ENCODE assay signal across 12 cellular contexts in the genomic region with DNA sequence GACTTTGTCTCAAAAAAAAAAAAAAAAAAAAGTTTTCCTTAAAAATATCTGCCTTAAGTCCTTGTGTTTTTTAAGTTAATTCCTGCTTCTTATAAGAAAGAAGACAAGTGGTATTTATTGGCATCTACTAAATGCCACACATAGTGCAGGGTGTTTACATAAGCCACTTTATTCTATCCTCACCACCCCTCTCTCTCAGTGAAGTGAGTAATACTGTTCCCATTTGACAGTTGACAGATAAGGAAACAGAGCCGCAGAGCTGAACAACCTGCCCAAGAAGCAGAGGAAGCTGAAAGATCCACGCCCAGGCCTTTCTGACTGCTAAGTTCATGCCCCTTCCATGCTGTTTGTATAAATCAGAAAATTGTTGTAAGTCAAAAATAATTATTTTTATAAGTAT. TPM values are rescaled to one million over a fixed set of nuclear protein-coding genes. Genes with fewer than 3 reads are reported as not detected.
DNase-seq lines count a peak whose midpoint lies in the region; ATAC-seq, FAIRE-seq and TF ChIP-seq lines count a peak whose summit lies in the region.
"Had no signal": no experiment of that assay in that cellular context is flagged by ENCODE, and none has a peak within 500 bp of the region (broad histone marks: within the 10 kb centered on the region; RNA-seq: fewer than 3 reads in every experiment).

No MANE protein-coding gene starts in this region.

- TF ChIP-seq POLR2A in H54 (IDR thresholded peaks at IDR 0.05; ENCODE audit: low read depth, low read length), result no peak

- H3K27ac ChIP-seq in lower lobe of right lung, result peak overlapping the region; percentile 28
- H3K27ac ChIP-seq: C4-2B had no signal

- H3K4me1 ChIP-seq in lower lobe of right lung, result peaks cover 24% of the 10 kb centered on the region

- no peaks in the 10 kb centered on the region for H3K9me3 ChIP-seq in lower lobe of right lung
- H3K9me3 ChIP-seq: body of pancreas had no signal

- H3K4me3 ChIP-seq in GM12865 (ENCODE audit: low read depth, low read length) (no peak overlapping the region), choroid plexus epithelial cell (ENCODE audit: low read depth, low read length) (no peak overlapping the region), lower lobe of right lung (no peak overlapping the region)
- H3K4me3 ChIP-seq: body of pancreas had no signal

- H3K27me3 ChIP-seq in lower lobe of right lung (ENCODE audit: low read depth), result no peaks in the 10 kb centered on the region
- H3K27me3 ChIP-seq: body of pancreas had no signal

- intact Hi-C loops in lower lobe of right lung (cut with DNase I), result no loop called here

- peaks cover 14% of the 10 kb centered on the region for H3K36me3 ChIP-seq in lower lobe of right lung

- FAIRE-seq in H54 (lab: Jason Lieb, UNC), result no peak

- DNase-seq in GM12865 (ENCODE audit: low read depth) (peak; percentile 7), NCI-H2227 treated with DMSO at 0.1 percent for 48 hours (lab: John Stamatoyannopoulos, UW) (peak; percentile 0), choroid plexus epithelial cell (ENCODE audit: low read depth) (peak; percentile 4), lower lobe of right lung (no peak), H54 (ENCODE audit: insufficient read length, low spot score) (no peak), NCI-H524 (lab: John Stamatoyannopoulos, UW) (no peak), NCI-H1694 treated with DMSO at 0.1 percent for 48 hours (lab: John Stamatoyannopoulos, UW) (no peak)
- DNase-seq: midbrain, NCI-H446 treated with DMSO at 0.1 percent for 48 hours had no signal

- TF ChIP-seq CTCF in GM12865 (IDR thresholded peaks at IDR 0.05; ENCODE audit: insufficient read depth, low read depth, low read length, missing control alignments), result no peak
- TF ChIP-seq CTCF in choroid plexus epithelial cell (conservative IDR thresholded peaks at IDR 0.05; ENCODE audit: low read depth, low read length), result no peak
- TF ChIP-seq CTCF in lower lobe of right lung (IDR thresholded peaks at IDR 0.05), result no peak

- peak; percentile 70 to 91 for ATAC-seq in lower lobe of right lung
- no peak for ATAC-seq in GM18519 (IDR thresholded peaks at IDR 0.05; ENCODE audit: low FRiP score, unreplicated experiment)
- ATAC-seq: body of pancreas had no signal

RNA-seq across cellular contexts. Expression of gene ABLIM1, which starts 54.1 kb away (rescaled TPM):
- 106 TPM for total RNA-seq in lower lobe of right lung

Comparison
In these comparisons a context has a peak if more than half of its experiments do, and no peak if none do; other contexts are left out.
1. DNase-seq: peak in GM12865 (single experiment), NCI-H2227 treated with DMSO at 0.1 percent for 48 hours (single experiment) and choroid plexus epithelial cell (single experiment); none in lower lobe of right lung (single experiment), H54 (single experiment), NCI-H524 (0 of 2) and NCI-H1694 treated with DMSO at 0.1 percent for 48 hours (single experiment).